23 cellular contexts compared by ENCODE assay signal in genomic region chr17:35235289-35235688, GRCh38. TPM values are rescaled to one million over a fixed set of nuclear protein-coding genes. Genes with fewer than 3 reads are reported as not detected.
DNase-seq lines count a peak whose midpoint lies in the region; ATAC-seq and TF ChIP-seq lines count a peak whose summit lies in the region.
"Had no signal": no experiment of that assay in that cellular context is flagged by ENCODE, and none has a peak within 500 bp of the region (broad histone marks: within the 10 kb centered on the region; RNA-seq: fewer than 3 reads in every experiment).

No MANE protein-coding gene starts in this region.

- H3K9me3 Mint-ChIP-seq in activated naive CD4-positive, alpha-beta T cell treated with anti-CD3 and anti-CD28 coated beads, Interleukin-2, amount 10 ng/mL, durations not matched to agents 7 days and 5 days = peaks cover 39% of the 10 kb centered on the region
- peaks cover 3% of the 10 kb centered on the region for H3K9me3 Mint-ChIP-seq in activated CD8-positive, alpha-beta T cell treated with anti-CD3 and anti-CD28 coated beads for 36 hours
- H3K9me3 Mint-ChIP-seq: HFFc6 had no signal

- H3K27me3 Mint-ChIP-seq in activated naive CD4-positive, alpha-beta T cell treated with anti-CD3 and anti-CD28 coated beads, Interleukin-2, amount 10 ng/mL, durations not matched to agents 7 days and 5 days = no peaks in the 10 kb centered on the region
- H3K27me3 Mint-ChIP-seq in activated CD8-positive, alpha-beta T cell treated with anti-CD3 and anti-CD28 coated beads for 36 hours = no peaks in the 10 kb centered on the region

- H3K36me3 Mint-ChIP-seq in activated naive CD4-positive, alpha-beta T cell treated with anti-CD3 and anti-CD28 coated beads, Interleukin-2, amount 10 ng/mL, durations not matched to agents 7 days and 5 days = peaks cover 76% of the 10 kb centered on the region
- H3K36me3 Mint-ChIP-seq in activated CD8-positive, alpha-beta T cell treated with anti-CD3 and anti-CD28 coated beads for 36 hours (ENCODE audit: low read depth) = peaks cover 3% of the 10 kb centered on the region

- POLR2A ChIA-PET in activated CD8-positive, alpha-beta T cell treated with anti-CD3 and anti-CD28 coated beads for 36 hours (lab: Charles Lee) = interaction anchor here (0.9 to 1.9 kb wide), 8 partner anchors 9 to 138 kb away, joined by 3 to 7 read pairs (median 3); partner anchors contain the start of gene SLFN11

- intact Hi-C loops in activated CD8-positive, alpha-beta T cell treated with anti-CD3 and anti-CD28 coated beads for 36 hours (cut with micrococcal nuclease) = no loop called here

- H3K4me1 Mint-ChIP-seq in activated naive CD4-positive, alpha-beta T cell treated with anti-CD3 and anti-CD28 coated beads, Interleukin-2, amount 10 ng/mL, durations not matched to agents 7 days and 5 days = peaks cover 68% of the 10 kb centered on the region
- peaks cover 84% of the 10 kb centered on the region for H3K4me1 Mint-ChIP-seq in activated CD8-positive, alpha-beta T cell treated with anti-CD3 and anti-CD28 coated beads for 36 hours (ENCODE audit: low read depth)

- DNase-seq in activated naive CD4-positive, alpha-beta T cell treated with anti-CD3 and anti-CD28 coated beads, Interleukin-2, amount 10 ng/mL, durations not matched to agents 7 days and 5 days = no peak
- DNase-seq in activated naive CD4-positive, alpha-beta T cell treated with Interleukin-2 at 50 U/mL for 16 hours = no peak
- no peak for DNase-seq in activated CD8-positive, alpha-beta T cell treated with anti-CD3 and anti-CD28 coated beads for 36 hours
- no peak for DNase-seq in NOMO-1 treated with DMSO at 0.1 percent for 48 hours (lab: John Stamatoyannopoulos, UW; ENCODE audit: unreplicated experiment)
- no peak for DNase-seq in COR-L47 (lab: John Stamatoyannopoulos, UW)
- DNase-seq: ACHN, C1 segment of cervical spinal cord, DMS153, GF-D8, H7, HFFc6, NCI-H1417 treated with DMSO at 0.1 percent for 48 hours, NCI-H1930, NCI-H226, NCI-H524, NCI-H82, PC-9, SIG-M5 had no signal

- no peak overlapping the region for H3K4me3 Mint-ChIP-seq in activated naive CD4-positive, alpha-beta T cell treated with anti-CD3 and anti-CD28 coated beads, Interleukin-2, amount 10 ng/mL, durations not matched to agents 7 days and 5 days
- peak overlapping the region; percentile 12 for H3K4me3 Mint-ChIP-seq in activated CD8-positive, alpha-beta T cell treated with anti-CD3 and anti-CD28 coated beads for 36 hours
- H3K4me3 Mint-ChIP-seq: HFFc6 had no signal

- ATAC-seq in activated CD8-positive, alpha-beta T cell treated with anti-CD3 and anti-CD28 coated beads for 36 hours = peak; percentile 37
- ATAC-seq in esophagus mucosa (peak; percentile 24), HG03378 (IDR thresholded peaks at IDR 0.05; ENCODE audit: unreplicated experiment) (no peak)

- H3K27ac Mint-ChIP-seq in activated naive CD4-positive, alpha-beta T cell treated with anti-CD3 and anti-CD28 coated beads, Interleukin-2, amount 10 ng/mL, durations not matched to agents 7 days and 5 days = peak overlapping the region; percentile 67
- H3K27ac Mint-ChIP-seq in activated CD8-positive, alpha-beta T cell treated with anti-CD3 and anti-CD28 coated beads for 36 hours = peak overlapping the region; percentile 59
- H3K27ac Mint-ChIP-seq: HFFc6 had no signal

- TF ChIP-seq CTCF in activated CD8-positive, alpha-beta T cell treated with anti-CD3 and anti-CD28 coated beads for 36 hours (IDR thresholded peaks at IDR 0.05) = no peak

- CTCF ChIA-PET in activated naive CD4-positive, alpha-beta T cell treated with anti-CD3 and anti-CD28 coated beads, Interleukin-2, amount 10 ng/mL, durations not matched to agents 7 days and 5 days (lab: Charles Lee) = no interaction called here
- CTCF ChIA-PET in activated CD8-positive, alpha-beta T cell treated with anti-CD3 and anti-CD28 coated beads for 36 hours (lab: Charles Lee) = interaction anchor here (1.1 to 1.5 kb wide), 2 partner anchors 22 to 304 kb away, joined by 5 to 6 read pairs; no protein-coding TSS in a partner anchor

RNA-seq across cellular contexts. Expression of gene SLFN5, which starts 7.6 kb away (rescaled TPM):
- total RNA-seq in activated CD8-positive, alpha-beta T cell treated with anti-CD3 and anti-CD28 coated beads for 36 hours = 10 to 100 TPM; 29.1 to 32.7 TPM
- 25.0 TPM for total RNA-seq in esophagus mucosa

RNA-seq across cellular contexts. Expression of gene SLC35G3, which starts 41.1 kb away (rescaled TPM):
- not detected for total RNA-seq in activated CD8-positive, alpha-beta T cell treated with anti-CD3 and anti-CD28 coated beads for 36 hours
- total RNA-seq in esophagus mucosa = not detected
- total RNA-seq: Daoy, H7, HFFc6, HT1080, MCF 10A, PC-9 had no signal
